8 cellular contexts compared by ENCODE assay signal in the genomic region with DNA sequence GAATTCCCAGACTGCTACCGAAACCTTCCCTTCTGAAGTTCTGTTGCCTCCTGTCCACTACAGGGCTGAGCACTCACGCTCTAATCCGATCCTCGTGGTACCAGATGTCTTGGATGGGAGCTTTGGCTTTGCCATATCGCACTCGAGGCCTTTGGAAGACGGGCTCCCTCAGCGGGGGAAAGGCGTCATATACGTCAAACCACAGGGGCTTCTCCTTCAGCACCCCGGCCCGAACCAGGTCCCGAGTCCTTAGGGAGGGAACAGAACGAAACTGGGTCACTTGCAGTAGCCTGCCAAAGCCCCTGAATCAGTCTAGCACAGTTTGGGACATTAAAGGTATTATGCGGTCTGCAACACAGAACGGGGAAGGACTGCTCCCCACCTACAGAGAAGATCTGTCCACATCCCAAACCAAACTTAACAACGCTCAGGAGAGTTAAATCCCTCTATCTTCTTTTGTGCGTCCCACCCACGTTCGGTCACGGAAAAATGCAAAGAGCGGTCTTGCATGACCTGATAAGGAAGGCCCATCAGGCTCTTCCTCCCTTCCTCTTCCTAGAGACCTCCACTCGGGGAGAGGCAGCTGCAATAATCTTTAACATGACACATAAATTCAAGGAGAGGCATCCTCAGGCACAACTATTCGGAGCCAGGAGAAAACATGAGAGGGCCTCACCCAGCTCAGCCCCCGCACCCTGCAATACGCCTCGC. TPM values are rescaled to one million over a fixed set of nuclear protein-coding genes. Genes with fewer than 3 reads are reported as not detected.
DNase-seq lines count a peak whose midpoint lies in the region; ATAC-seq and TF ChIP-seq lines count a peak whose summit lies in the region.

No MANE protein-coding gene starts in this region.

- H3K9me3 Mint-ChIP-seq in activated naive CD8-positive, alpha-beta T cell (ENCODE audit: low read depth) = no peaks in the 10 kb centered on the region

- no peak for TF ChIP-seq POLR2A in upper lobe of left lung (IDR thresholded peaks at IDR 0.05)

- no peak for DNase-seq in A673 (ENCODE audit: low spot score)
- DNase-seq in left lung = no peak
- DNase-seq in upper lobe of left lung = no peak
- DNase-seq in NCI-H2081 (lab: John Stamatoyannopoulos, UW) = no peak
- no peak for DNase-seq in SIG-M5 treated with dmso at 0.1 percent for 504 hours (lab: John Stamatoyannopoulos, UW; ENCODE audit: unreplicated experiment)

- H3K27me3 ChIP-seq in A673 (replicated peaks; ENCODE audit: insufficient read depth, low read depth, low read length, poor library complexity) (no peaks in the 10 kb centered on the region), left lung (no peaks in the 10 kb centered on the region), upper lobe of left lung (no peaks in the 10 kb centered on the region)

- H3K4me3 ChIP-seq in A673 (ENCODE audit: low read depth, low read length, poor library complexity, severe bottlenecking) (peak overlapping the region; percentile 85), HEK293 (ENCODE audit: low read depth, low read length) (peak overlapping the region; percentile 99), left lung (peak overlapping the region; percentile 79 to 89), upper lobe of left lung (peak overlapping the region; percentile 67 to 92 (median 76))

- TSS peak; percentile 69 for BruUV-seq in A673 (replicated peaks; lab: Mats Ljungman, UMichigan)

- no peak for TF ChIP-seq EP300 in upper lobe of left lung (IDR thresholded peaks at IDR 0.05)

- intact Hi-C loops in A673 (cut with micrococcal nuclease; ENCODE audit: unreplicated experiment) (no loop called here), left lung (cut with DNase I) (no loop called here)

- H3K36me3 Mint-ChIP-seq in activated naive CD8-positive, alpha-beta T cell = peaks cover 5% of the 10 kb centered on the region

- POLR2A ChIA-PET in A673 (lab: Charles Lee; ENCODE audit: low non-redundant PET) = interaction anchor here (1.2 kb wide), 1 partner anchor 234 kb away, joined by 6 read pairs; a partner anchor contains a TSS
- POLR2A ChIA-PET in HEK293 (lab: Yijun Ruan, JAX) = interaction anchor here (1.2 to 3.2 kb wide), 16 partner anchors 8 to 158 kb away, joined by 3 to 30 read pairs (median 6); a partner anchor contains a TSS

- H3K4me1 Mint-ChIP-seq in activated naive CD8-positive, alpha-beta T cell (ENCODE audit: low read depth) = peaks cover 45% of the 10 kb centered on the region

- no peak for TF ChIP-seq CTCF in A673 (conservative IDR thresholded peaks at IDR 0.05; ENCODE audit: low read depth, low read length)
- no peak for TF ChIP-seq CTCF in HEK293 (tag by site-specific recombination; IDR thresholded peaks at IDR 0.05)
- TF ChIP-seq CTCF in left lung (IDR thresholded peaks at IDR 0.05) = no peak
- no peak for TF ChIP-seq CTCF in upper lobe of left lung (IDR thresholded peaks at IDR 0.05)

- peak overlapping the region; percentile 100 for H3K4me3 Mint-ChIP-seq in activated naive CD8-positive, alpha-beta T cell

- peak overlapping the region; percentile 78 for H3K27ac ChIP-seq in A673 (ENCODE audit: low read depth, low read length, poor library complexity, severe bottlenecking)
- peak overlapping the region; percentile 14; the same call in 1 of the 2 replicates for H3K27ac ChIP-seq in HEK293 (ENCODE audit: extremely low read depth, low read depth, low read length)
- H3K27ac ChIP-seq in left lung = peak overlapping the region; percentile 17 to 85
- peak overlapping the region; percentile 88 to 96 (median 93) for H3K27ac ChIP-seq in upper lobe of left lung

- ATAC-seq in left lung (no peak), upper lobe of left lung (ENCODE audit: low FRiP score in 2 of 2) (no peak), HG03378 (IDR thresholded peaks at IDR 0.05; ENCODE audit: unreplicated experiment) (no peak)

- peaks cover 17% of the 10 kb centered on the region for H3K4me1 ChIP-seq in A673 (ENCODE audit: insufficient read depth, low read length, poor library complexity, severe bottlenecking)
- peaks cover 17% of the 10 kb centered on the region for H3K4me1 ChIP-seq in HEK293 (ENCODE audit: control insufficient read depth, insufficient read depth, low read length)
- H3K4me1 ChIP-seq in left lung = peaks cover 21 to 43% of the 10 kb centered on the region in 2 donors
- peaks cover 32 to 46% (median 34%) of the 10 kb centered on the region in 4 donors for H3K4me1 ChIP-seq in upper lobe of left lung

- H3K9me3 ChIP-seq in A673 (ENCODE audit: low read depth, low read length, poor library complexity, severe bottlenecking) (no peaks in the 10 kb centered on the region), HEK293 (ENCODE audit: control insufficient read depth, insufficient read depth, low read depth, low read length) (no peaks in the 10 kb centered on the region), left lung (no peaks in the 10 kb centered on the region), upper lobe of left lung (no peaks in the 10 kb centered on the region)

- no peaks in the 10 kb centered on the region for H3K27me3 Mint-ChIP-seq in activated naive CD8-positive, alpha-beta T cell

- peak overlapping the region; percentile 99 for H3K27ac Mint-ChIP-seq in activated naive CD8-positive, alpha-beta T cell

- H3K36me3 ChIP-seq in A673 (ENCODE audit: insufficient read depth, low read length, poor library complexity, severe bottlenecking) (peaks cover 7% of the 10 kb centered on the region), HEK293 (ENCODE audit: control insufficient read depth in 2 of 2, insufficient read depth in 1 of 2, low read length in 2 of 2) (peaks cover 24 to 27% of the 10 kb centered on the region in 2 experiments), left lung (peaks cover 0 to 27% of the 10 kb centered on the region in 2 donors), upper lobe of left lung (peaks cover 0 to 18% (median 3%) of the 10 kb centered on the region in 4 donors)

- CTCF ChIA-PET in A673 (lab: Charles Lee) = interaction anchor here (1.2 to 2.1 kb wide), 2 partner anchors 16 to 151 kb away, joined by 4 to 11 read pairs; no protein-coding TSS in a partner anchor
- CTCF ChIA-PET in HEK293 (lab: Yijun Ruan, JAX) = interaction anchor here (0.8 to 17.6 kb wide), 8 partner anchors 8 to 146 kb away, joined by 3 to 434 read pairs (median 4); a partner anchor contains a TSS

- 21 to 25% methylated on average over 24 to 25 of the region's 27 CpGs for WGBS in upper lobe of left lung, 2 donors

TF ChIP-seq in HEK293, 187 proteins besides CTCF, POLR2A, EP300 and RAD21:
- no peak for TF ChIP-seq ZNF530 (tag by site-specific recombination; IDR thresholded peaks at IDR 0.05; ENCODE audit: low read depth)

RNA-seq across cellular contexts. Expression of a gene that starts 0.5 kb away (rescaled TPM):
- total RNA-seq in A673 (2021) = 94.2 and 100 TPM in 2 replicates
- total RNA-seq in left lung = 10 to 100 TPM; 39.2 to 39.8 TPM
- 10 to 100 TPM; 11.4 to 50.6 (median 19.1) TPM for total RNA-seq in upper lobe of left lung

Comparison
In these comparisons a context has a peak if more than half of its experiments do, and no peak if none do; other contexts are left out.
1. H3K27ac ChIP-seq: peak in every context shown above with its lines; median percentile 93 in upper lobe of left lung; 78 in A673; 51 in left lung; 14 in HEK293.